Comparison of ENCODE assay signal across 28 cellular contexts in the genomic region with DNA sequence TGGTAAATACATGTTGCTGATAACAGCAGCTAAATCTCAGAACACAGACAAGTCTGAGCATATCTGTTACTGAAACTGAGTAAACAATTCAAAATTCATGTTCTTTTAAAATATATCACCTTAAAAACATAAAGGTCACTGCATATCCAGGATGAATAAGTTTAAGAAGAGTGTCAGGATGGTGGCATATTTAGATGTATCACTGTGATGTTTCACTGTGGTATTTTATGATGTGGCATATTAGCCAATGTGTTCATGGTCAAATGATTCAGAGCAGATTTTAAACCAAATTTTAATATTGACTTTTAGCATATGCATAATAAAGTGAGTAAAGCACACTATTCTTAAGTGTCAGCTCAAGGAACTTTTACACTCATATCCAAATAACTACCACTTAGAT.
A peak's percentile ranks its signal among the peaks of the same experiment; 100 is the strongest.
DNase-seq lines count a peak whose midpoint lies in the region; ATAC-seq, FAIRE-seq and TF ChIP-seq lines count a peak whose summit lies in the region.
"Had no signal": no experiment of that assay in that cellular context is flagged by ENCODE, and none has a peak within 500 bp of the region (broad histone marks: within the 10 kb centered on the region; RNA-seq: fewer than 3 reads in every experiment).

No MANE protein-coding gene starts in this region.

- intact Hi-C loops in mammary epithelial cell (cut with micrococcal nuclease): no loop called here
- intact Hi-C loops in breast epithelium (cut with DNase I; ENCODE audit: low total_unique reads): no loop called here
- intact Hi-C loops in activated CD4-positive, alpha-beta T cell treated with anti-CD3 and anti-CD28 coated beads for 36 hours (cut with DNase I, micrococcal nuclease): no loop called here

- peaks cover 2% of the 10 kb centered on the region for H3K27me3 Mint-ChIP-seq in activated CD4-positive, alpha-beta T cell treated with anti-CD3 and anti-CD28 coated beads for 36 hours
- H3K27me3 Mint-ChIP-seq: CD8-positive, alpha-beta memory T cell; IgD-negative memory B cell had no signal

- H2AFZ ChIP-seq in mammary epithelial cell (ENCODE audit: low read depth, low read length): no peak overlapping the region
- H2AFZ ChIP-seq: GM23338 had no signal

- no peak for ATAC-seq in HG03139 (IDR thresholded peaks at IDR 0.05; ENCODE audit: unreplicated experiment)
- no peak for ATAC-seq in activated CD4-positive, alpha-beta T cell treated with anti-CD3 and anti-CD28 coated beads for 36 hours
- ATAC-seq: GM23338, HCT116, Panc1 had no signal

- in situ Hi-C loops in mammary epithelial cell (cut with MboI; ENCODE audit: low sequenced_read_pairs in 2 of 2): no loop called here

- no peak overlapping the region for H3K27ac Mint-ChIP-seq in activated CD4-positive, alpha-beta T cell treated with anti-CD3 and anti-CD28 coated beads for 36 hours
- H3K27ac Mint-ChIP-seq: CD8-positive, alpha-beta memory T cell; GM23338; IgD-negative memory B cell had no signal

- dilution Hi-C loops in mammary epithelial cell (cut with HindIII; ENCODE audit: low sequenced_read_pairs): no loop called here

- H3K4me3 ChIP-seq in mammary epithelial cell (replicated peaks in 1 of 3; ENCODE audit: insufficient read depth in 1 of 3, low read depth in 2 of 3, low read length in 3 of 3): no peak overlapping the region
- no peak overlapping the region for H3K4me3 ChIP-seq in breast epithelium
- no peak overlapping the region for H3K4me3 ChIP-seq in bronchial epithelial cell (ENCODE audit: low read depth, low read length)
- H3K4me3 ChIP-seq in rectal smooth muscle tissue (ENCODE audit: low read length): no peak overlapping the region
- H3K4me3 ChIP-seq: GM23338 had no signal

- no peak for TF ChIP-seq POLR2A in breast epithelium (IDR thresholded peaks at IDR 0.05)

- no peak overlapping the region for H3K27ac ChIP-seq in mammary epithelial cell (ENCODE audit: insufficient read depth, low read depth, low read length)
- no peak overlapping the region for H3K27ac ChIP-seq in breast epithelium
- peak overlapping the region; percentile 39 for H3K27ac ChIP-seq in rectal smooth muscle tissue (ENCODE audit: low read depth, low read length)
- H3K27ac ChIP-seq: C4-2B had no signal

- H3K36me3 Mint-ChIP-seq in activated CD4-positive, alpha-beta T cell treated with anti-CD3 and anti-CD28 coated beads for 36 hours (ENCODE audit: low read depth): no peaks in the 10 kb centered on the region
- H3K36me3 Mint-ChIP-seq: CD8-positive, alpha-beta memory T cell; IgD-negative memory B cell had no signal

- H3K27me3 ChIP-seq in mammary epithelial cell (ENCODE audit: insufficient read depth, low read length) (no peaks in the 10 kb centered on the region), breast epithelium (no peaks in the 10 kb centered on the region), bronchial epithelial cell (ENCODE audit: control insufficient read depth, insufficient read depth, low read length) (no peaks in the 10 kb centered on the region), rectal smooth muscle tissue (ENCODE audit: control insufficient read depth, insufficient read depth, low read length) (no peaks in the 10 kb centered on the region)

- H3K9me3 ChIP-seq in mammary epithelial cell (replicated peaks; ENCODE audit: insufficient read depth, low read length) (no peaks in the 10 kb centered on the region), breast epithelium (no peaks in the 10 kb centered on the region)
- H3K9me3 ChIP-seq: SK-N-SH had no signal

- H3K4me1 Mint-ChIP-seq in activated CD4-positive, alpha-beta T cell treated with anti-CD3 and anti-CD28 coated beads for 36 hours: no peaks in the 10 kb centered on the region
- H3K4me1 Mint-ChIP-seq: CD8-positive, alpha-beta memory T cell; GM23338; IgD-negative memory B cell had no signal

- no peaks in the 10 kb centered on the region for H3K79me2 ChIP-seq in mammary epithelial cell (ENCODE audit: insufficient read depth, low read length)

- no peaks in the 10 kb centered on the region for H3K36me3 ChIP-seq in mammary epithelial cell (ENCODE audit: insufficient read depth, low read length)
- no peaks in the 10 kb centered on the region for H3K36me3 ChIP-seq in breast epithelium
- no peaks in the 10 kb centered on the region for H3K36me3 ChIP-seq in bronchial epithelial cell (ENCODE audit: control insufficient read depth, insufficient read depth, low read length)
- no peaks in the 10 kb centered on the region for H3K36me3 ChIP-seq in rectal smooth muscle tissue (ENCODE audit: control insufficient read depth, insufficient read depth, low read length)

- H3K9me3 Mint-ChIP-seq in activated CD4-positive, alpha-beta T cell treated with anti-CD3 and anti-CD28 coated beads for 36 hours (ENCODE audit: low read depth): peaks cover under 1% of the 10 kb centered on the region
- H3K9me3 Mint-ChIP-seq: CD8-positive, alpha-beta memory T cell; GM23338 had no signal

- no peak for FAIRE-seq in bronchial epithelial cell (lab: Jason Lieb, UNC)

- TF ChIP-seq CTCF in mammary epithelial cell (conservative IDR thresholded peaks at IDR 0.05 in 1 of 2, IDR thresholded peaks at IDR 0.05 in 1 of 2; ENCODE audit: extremely low read depth in 1 of 2, insufficient read depth in 1 of 2, low read depth in 1 of 2, low read length in 2 of 2) (no peak), breast epithelium (IDR thresholded peaks at IDR 0.05) (no peak), bronchial epithelial cell (IDR thresholded peaks at IDR 0.05; ENCODE audit: insufficient read depth, low read length, severe bottlenecking) (no peak)

- no peak overlapping the region for H3K9ac ChIP-seq in mammary epithelial cell (ENCODE audit: insufficient read depth, low read length)
- H3K9ac ChIP-seq in rectal smooth muscle tissue (ENCODE audit: low read length): no peak overlapping the region
- H3K9ac ChIP-seq: SK-N-SH had no signal

- CTCF ChIA-PET in mammary epithelial cell (lab: Charles Lee; ENCODE audit: low non-redundant PET): no interaction called here
- CTCF ChIA-PET in activated CD4-positive, alpha-beta T cell treated with anti-CD3 and anti-CD28 coated beads for 36 hours (lab: Charles Lee): interaction anchor here (1.3 kb wide), 1 partner anchor 10 kb away, joined by 3 read pairs; no protein-coding TSS in a partner anchor

- POLR2A ChIA-PET in activated CD4-positive, alpha-beta T cell treated with anti-CD3 and anti-CD28 coated beads for 36 hours (lab: Charles Lee): no interaction called here

- H4K20me1 ChIP-seq in mammary epithelial cell (ENCODE audit: insufficient read depth, low read length): no peaks in the 10 kb centered on the region

- no TSS peak for BruUV-seq in mammary epithelial cell (replicated peaks; lab: Mats Ljungman, UMichigan)

- H3K4me3 Mint-ChIP-seq in activated CD4-positive, alpha-beta T cell treated with anti-CD3 and anti-CD28 coated beads for 36 hours: no peak overlapping the region
- H3K4me3 Mint-ChIP-seq: CD8-positive, alpha-beta memory T cell; GM23338; IgD-negative memory B cell had no signal

- DNase-seq in mammary epithelial cell: peak; percentile 5
- DNase-seq in breast epithelium (ENCODE audit: low spot score in 2 of 2): no peak
- peak; percentile 75 for DNase-seq in bronchial epithelial cell (ENCODE audit: low read depth)
- no peak for DNase-seq in activated CD4-positive, alpha-beta T cell treated with anti-CD3 and anti-CD28 coated beads for 36 hours
- DNase-seq in C1 segment of cervical spinal cord (lab: John Stamatoyannopoulos, UW): no peak
- DNase-seq: 8988T; AML-193; Calu3; CD8-positive, alpha-beta memory T cell; DMS153; GF-D8; MV-4-11; NCI-H1105 treated with DMSO at 0.1 percent for 48 hours; NCI-H2081; NCI-H2171; NCI-H345; NCI-H524; NCI-H774; NK-92 treated with Interleukin-12 subunit alpha and Interleukin-12 subunit beta, amount 100 ng/mL, for 24 hours; SIG-M5; SK-N-SH had no signal

- H3K4me1 ChIP-seq in mammary epithelial cell (ENCODE audit: insufficient read depth, low read length) (peaks cover 14% of the 10 kb centered on the region), breast epithelium (no peaks in the 10 kb centered on the region), rectal smooth muscle tissue (ENCODE audit: control insufficient read depth, insufficient read depth, low read length) (peaks cover 9% of the 10 kb centered on the region)

- no peak overlapping the region for H3K4me2 ChIP-seq in mammary epithelial cell (ENCODE audit: insufficient read depth, low read depth, low read length)
- H3K4me2 ChIP-seq: GM23338, SK-N-SH had no signal

Comparison
In these comparisons a context has a peak if more than half of its experiments do, and no peak if none do; other contexts are left out.
1. DNase-seq: peak in mammary epithelial cell (single experiment) and bronchial epithelial cell (single experiment); none in breast epithelium (0 of 2), activated CD4-positive, alpha-beta T cell treated with anti-CD3 and anti-CD28 coated beads for 36 hours (single experiment) and C1 segment of cervical spinal cord (0 of 14).